In the genomic region with DNA sequence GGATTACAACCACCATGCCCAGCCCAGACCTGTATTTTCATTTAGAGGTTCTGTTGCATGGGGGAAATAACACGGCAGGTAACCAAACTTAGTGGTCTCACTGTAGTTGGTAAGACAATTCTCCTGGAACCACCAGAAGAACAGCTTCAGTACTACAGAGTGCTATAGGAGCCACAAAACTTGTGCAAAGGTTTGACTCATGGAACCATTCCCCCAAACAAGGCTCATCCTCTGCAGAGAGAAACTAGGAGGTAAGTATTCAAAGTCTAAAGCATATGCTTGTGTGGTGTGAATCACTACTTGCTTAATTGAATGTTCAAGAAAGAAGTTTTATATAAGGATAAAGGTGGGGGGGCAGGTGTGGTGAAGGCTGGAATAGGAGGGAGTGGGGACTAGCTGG, we compare ENCODE assay signal across 17 cellular contexts. TPM values are rescaled to one million over a fixed set of nuclear protein-coding genes. Genes with fewer than 3 reads are reported as not detected.
DNase-seq lines count a peak whose midpoint lies in the region; ATAC-seq and TF ChIP-seq lines count a peak whose summit lies in the region.
"Had no signal": no experiment of that assay in that cellular context is flagged by ENCODE, and none has a peak within 500 bp of the region (broad histone marks: within the 10 kb centered on the region; RNA-seq: fewer than 3 reads in every experiment).

No MANE protein-coding gene starts in this region.

- H3K9me3 ChIP-seq in CD4-positive, CD25-positive, alpha-beta regulatory T cell (ENCODE audit: control insufficient read depth in 2 of 2, low read length in 2 of 2), result no peaks in the 10 kb centered on the region
- H3K9me3 ChIP-seq: mucosa of descending colon had no signal

- H3K4me3 Mint-ChIP-seq in CD4-positive, CD25-positive, alpha-beta regulatory T cell, result peak overlapping the region in 2 of 4 donors; percentile 54 to 74
- no peak overlapping the region for H3K4me3 Mint-ChIP-seq in Calu3 (ENCODE audit: low read depth, unreplicated experiment)
- H3K4me3 Mint-ChIP-seq in natural killer cell, result peak overlapping the region; percentile 70

- intact Hi-C loops in Calu3 (cut with micrococcal nuclease; ENCODE audit: unreplicated experiment), result no loop called here
- intact Hi-C loops in natural killer cell (cut with micrococcal nuclease), result loop anchor here (1.0 kb wide), 1 partner anchor 14 kb away; no protein-coding TSS in a partner anchor

- ATAC-seq in CD4-positive, CD25-positive, alpha-beta regulatory T cell (ENCODE audit: low read depth in 2 of 2), result no peak
- ATAC-seq in activated naive CD4-positive, alpha-beta T cell treated with anti-CD3 and anti-CD28 coated beads, Interleukin-2, amount 50 U/mL, for 72 hours, result peak; percentile 71 to 85
- ATAC-seq in natural killer cell (peak in 1 of 3 donors; percentile 22), GM21526 (IDR thresholded peaks at IDR 0.05; ENCODE audit: low FRiP score, unreplicated experiment) (no peak), HG03565 (IDR thresholded peaks at IDR 0.05; ENCODE audit: unreplicated experiment) (no peak), HG03045 (IDR thresholded peaks at IDR 0.05; ENCODE audit: unreplicated experiment) (no peak), HG03095 (IDR thresholded peaks at IDR 0.05; ENCODE audit: unreplicated experiment) (no peak)

- H3K4me1 Mint-ChIP-seq in CD4-positive, CD25-positive, alpha-beta regulatory T cell, result peaks cover 36 to 61% (median 42%) of the 10 kb centered on the region in 4 donors
- H3K4me1 Mint-ChIP-seq in Calu3 (ENCODE audit: low read depth, unreplicated experiment) (peaks cover 2% of the 10 kb centered on the region), natural killer cell (peaks cover 42 to 46% of the 10 kb centered on the region in 2 donors)

- H3K27ac Mint-ChIP-seq in CD4-positive, CD25-positive, alpha-beta regulatory T cell, result peak overlapping the region; percentile 70 to 90 (median 74)
- H3K27ac Mint-ChIP-seq in Calu3 (ENCODE audit: unreplicated experiment) (peak overlapping the region; percentile 21), natural killer cell (peak overlapping the region; percentile 94 to 98)
- H3K27ac Mint-ChIP-seq in activated naive CD4-positive, alpha-beta T cell treated with anti-CD3 and anti-CD28 coated beads, Interleukin-2, amount 50 U/mL, for 72 hours, result peak overlapping the region; percentile 83 to 85

- H3K27ac ChIP-seq in CD4-positive, CD25-positive, alpha-beta regulatory T cell (ENCODE audit: insufficient read depth, low read length, poor library complexity, severe bottlenecking), result peak overlapping the region; percentile 29
- H3K27ac ChIP-seq: parathyroid adenoma, WERI-Rb-1 had no signal

- no peaks in the 10 kb centered on the region for H3K9me3 Mint-ChIP-seq in CD4-positive, CD25-positive, alpha-beta regulatory T cell
- H3K9me3 Mint-ChIP-seq in Calu3 (ENCODE audit: low read depth, unreplicated experiment), result no peaks in the 10 kb centered on the region
- H3K9me3 Mint-ChIP-seq in activated naive CD4-positive, alpha-beta T cell treated with anti-CD3 and anti-CD28 coated beads, Interleukin-2, amount 50 U/mL, for 72 hours, result no peaks in the 10 kb centered on the region
- no peaks in the 10 kb centered on the region for H3K9me3 Mint-ChIP-seq in natural killer cell

- H3K36me3 Mint-ChIP-seq in CD4-positive, CD25-positive, alpha-beta regulatory T cell, result peaks cover 31% of the 10 kb centered on the region
- H3K36me3 Mint-ChIP-seq in Calu3 (ENCODE audit: insufficient read depth, unreplicated experiment), result peaks cover 77% of the 10 kb centered on the region
- H3K36me3 Mint-ChIP-seq in activated naive CD4-positive, alpha-beta T cell treated with anti-CD3 and anti-CD28 coated beads, Interleukin-2, amount 50 U/mL, for 72 hours, result peaks cover 5 to 16% of the 10 kb centered on the region in 2 donors
- no peaks in the 10 kb centered on the region for H3K36me3 Mint-ChIP-seq in natural killer cell

- CTCF ChIA-PET in Calu3 (lab: Charles Lee), result interaction anchor here (0.6 kb wide), 1 partner anchor 31 kb away, joined by 3 read pairs; no protein-coding TSS in a partner anchor

- H3K4me3 ChIP-seq in CD4-positive, CD25-positive, alpha-beta regulatory T cell (ENCODE audit: low read depth, low read length), result no peak overlapping the region
- H3K4me3 ChIP-seq: mucosa of descending colon, skin epidermis had no signal

- H3K36me3 ChIP-seq in CD4-positive, CD25-positive, alpha-beta regulatory T cell (ENCODE audit: control insufficient read depth, insufficient read depth, low read length), result peaks cover 30% of the 10 kb centered on the region
- H3K36me3 ChIP-seq: WERI-Rb-1 had no signal

- peaks cover 28% of the 10 kb centered on the region for H3K4me1 ChIP-seq in CD4-positive, CD25-positive, alpha-beta regulatory T cell (ENCODE audit: control insufficient read depth, insufficient read depth, low read length, poor library complexity, severe bottlenecking)
- H3K4me1 ChIP-seq: parathyroid adenoma had no signal

- no peaks in the 10 kb centered on the region for H3K27me3 ChIP-seq in CD4-positive, CD25-positive, alpha-beta regulatory T cell (ENCODE audit: control insufficient read depth, insufficient read depth, low read length)

- BruUV-seq in Calu3 (replicated peaks; lab: Mats Ljungman, UMichigan), result no TSS peak

- DNase-seq in CD4-positive, CD25-positive, alpha-beta regulatory T cell, result no peak
- DNase-seq in Calu3 (no peak), natural killer cell (no peak)
- DNase-seq in activated naive CD4-positive, alpha-beta T cell treated with anti-CD3 and anti-CD28 coated beads, Interleukin-2, amount 50 U/mL, for 72 hours (ENCODE audit: low spot score in 2 of 2), result no peak
- DNase-seq: foreskin melanocyte; IMR-90; mucosa of descending colon; NCI-H1105; stimulated activated CD4-positive, alpha-beta T cell treated with anti-CD3 and anti-CD28 coated beads, Interleukin-4, amount 100 ng/mL, for 4 hours; SW 1271; WERI-Rb-1 had no signal

- no peak for TF ChIP-seq CTCF in Calu3 (IDR thresholded peaks at IDR 0.05; ENCODE audit: unreplicated experiment)
- TF ChIP-seq CTCF in natural killer cell (IDR thresholded peaks at IDR 0.05), result no peak

- no peaks in the 10 kb centered on the region for H3K27me3 Mint-ChIP-seq in CD4-positive, CD25-positive, alpha-beta regulatory T cell
- no peaks in the 10 kb centered on the region for H3K27me3 Mint-ChIP-seq in Calu3 (ENCODE audit: unreplicated experiment)
- no peaks in the 10 kb centered on the region for H3K27me3 Mint-ChIP-seq in natural killer cell (ENCODE audit: low read depth in 2 of 2)

RNA-seq across cellular contexts. Expression of gene GNS, which starts 58.7 kb away (rescaled TPM):
- total RNA-seq in CD4-positive, CD25-positive, alpha-beta regulatory T cell, result 25.0 TPM
- 10 to 100 TPM; 40.6 to 51.5 (median 41.6) TPM for polyA plus RNA-seq in CD4-positive, CD25-positive, alpha-beta regulatory T cell
- total RNA-seq in Calu3 (2022) (85.1 and 93.5 TPM in 2 replicates), natural killer cell (10 to 100 TPM; 51.9 to 73.9 (median 59.7) TPM)
- 10 to 100 TPM; 21.5 to 26.8 TPM for total RNA-seq in activated naive CD4-positive, alpha-beta T cell treated with anti-CD3 and anti-CD28 coated beads, Interleukin-2, amount 50 U/mL, for 72 hours

Comparison
In these comparisons a context has a peak if more than half of its experiments do, and no peak if none do; other contexts are left out.
1. ATAC-seq: peak in activated naive CD4-positive, alpha-beta T cell treated with anti-CD3 and anti-CD28 coated beads, Interleukin-2, amount 50 U/mL, for 72 hours (2 of 2); none in CD4-positive, CD25-positive, alpha-beta regulatory T cell (0 of 2), GM21526 (single experiment), HG03565 (single experiment), HG03045 (single experiment) and HG03095 (single experiment).
2. H3K27ac Mint-ChIP-seq: peak in every context shown above with its lines; median percentile 96 in natural killer cell; 84 in activated naive CD4-positive, alpha-beta T cell treated with anti-CD3 and anti-CD28 coated beads, Interleukin-2, amount 50 U/mL, for 72 hours; 74 in CD4-positive, CD25-positive, alpha-beta regulatory T cell; 21 in Calu3.